15 cellular contexts compared by ENCODE assay signal in genomic region chr21:42942244-42942643, GRCh38. TPM values are rescaled to one million over a fixed set of nuclear protein-coding genes. Genes with fewer than 3 reads are reported as not detected.
DNase-seq lines count a peak whose midpoint lies in the region; ATAC-seq and TF ChIP-seq lines count a peak whose summit lies in the region.
"Had no signal": no experiment of that assay in that cellular context is flagged by ENCODE, and none has a peak within 500 bp of the region (broad histone marks: within the 10 kb centered on the region; RNA-seq: fewer than 3 reads in every experiment).

No MANE protein-coding gene starts in this region.

- H3K4me1 ChIP-seq in RWPE2 (ENCODE audit: insufficient read depth, poor library complexity, severe bottlenecking) (peaks cover 14% of the 10 kb centered on the region), foreskin keratinocyte (peaks cover 5% of the 10 kb centered on the region), spleen (peaks cover 0 to 8% (median 0%) of the 10 kb centered on the region in 6 donors)

- no peaks in the 10 kb centered on the region for H3K9me3 Mint-ChIP-seq in activated T-cell treated with anti-CD3 and anti-CD28 coated beads, Interleukin-2, amount 50 U/mL, for 24 hours

- TF ChIP-seq POLR2A in spleen (IDR thresholded peaks at IDR 0.05): no peak

- intact Hi-C loops in spleen (cut with DNase I; ENCODE audit: low total_unique reads): no loop called here

- H3K4me3 ChIP-seq in RWPE2 (ENCODE audit: severe bottlenecking) (no peak overlapping the region), spleen (no peak overlapping the region)

- H3K9me3 ChIP-seq in RWPE2 (ENCODE audit: severe bottlenecking) (peaks cover 8% of the 10 kb centered on the region), spleen (no peaks in the 10 kb centered on the region)

- H3K36me3 Mint-ChIP-seq in activated T-cell treated with anti-CD3 and anti-CD28 coated beads, Interleukin-2, amount 50 U/mL, for 24 hours (ENCODE audit: low read depth): no peaks in the 10 kb centered on the region

- H3K4me3 Mint-ChIP-seq in activated T-cell treated with anti-CD3 and anti-CD28 coated beads, Interleukin-2, amount 50 U/mL, for 24 hours: no peak overlapping the region

- H3K27me3 ChIP-seq in RWPE2 (ENCODE audit: insufficient read depth, poor library complexity, severe bottlenecking) (no peaks in the 10 kb centered on the region), foreskin keratinocyte (no peaks in the 10 kb centered on the region), spleen (replicated peaks in 1 of 7) (no peaks in the 10 kb centered on the region)

- H3K36me3 ChIP-seq in RWPE2 (ENCODE audit: low read depth): no peaks in the 10 kb centered on the region
- H3K36me3 ChIP-seq in spleen: no peaks in the 10 kb centered on the region

- peak overlapping the region; percentile 41 for H3K27ac Mint-ChIP-seq in activated T-cell treated with anti-CD3 and anti-CD28 coated beads, Interleukin-2, amount 50 U/mL, for 24 hours

- TF ChIP-seq CTCF in RWPE2 (IDR thresholded peaks at IDR 0.05; ENCODE audit: poor library complexity, severe bottlenecking): no peak
- TF ChIP-seq CTCF in foreskin keratinocyte (conservative IDR thresholded peaks at IDR 0.05): no peak
- no peak for TF ChIP-seq CTCF in spleen (IDR thresholded peaks at IDR 0.05 in 8 of 11, conservative IDR thresholded peaks at IDR 0.05 in 3 of 11)

- H3K4me1 Mint-ChIP-seq in activated T-cell treated with anti-CD3 and anti-CD28 coated beads, Interleukin-2, amount 50 U/mL, for 24 hours (ENCODE audit: low read depth): peaks cover 4% of the 10 kb centered on the region

- H3K27me3 Mint-ChIP-seq in activated T-cell treated with anti-CD3 and anti-CD28 coated beads, Interleukin-2, amount 50 U/mL, for 24 hours: no peaks in the 10 kb centered on the region

- peak overlapping the region; percentile 4 for H3K27ac ChIP-seq in RWPE2 (ENCODE audit: poor library complexity, severe bottlenecking)
- peak overlapping the region; percentile 42 for H3K27ac ChIP-seq in foreskin keratinocyte
- no peak overlapping the region for H3K27ac ChIP-seq in spleen

- no peak for ATAC-seq in RWPE2 (ENCODE audit: low read depth)
- ATAC-seq in foreskin keratinocyte: peak; percentile 49
- ATAC-seq in GM19467 (IDR thresholded peaks at IDR 0.05; ENCODE audit: unreplicated experiment): no peak
- no peak for ATAC-seq in GM18498 (IDR thresholded peaks at IDR 0.05; ENCODE audit: unreplicated experiment)
- ATAC-seq: Right ventricle myocardium inferior, SK-N-SH treated with all-trans-retinoic acid at 6 μM for 48 hours had no signal

- no peak for DNase-seq in activated T-cell treated with anti-CD3 and anti-CD28 coated beads, Interleukin-2, amount 50 U/mL, for 24 hours
- no peak for DNase-seq in activated T-cell treated with anti-CD3 and anti-CD28 coated beads for 4 hours
- DNase-seq in RWPE2 (ENCODE audit: low spot score): no peak
- peak in 1 of 2 donors; percentile 13 for DNase-seq in foreskin keratinocyte
- peak; percentile 6 for DNase-seq in spleen
- no peak for DNase-seq in GM03348 (ENCODE audit: low spot score)
- DNase-seq: C1 segment of cervical spinal cord, EL, NCI-H1436 treated with DMSO at 0.1 percent for 48 hours, NCI-H2029 treated with DMSO at 0.1 percent for 48 hours, NCI-H510A had no signal

- WGBS in spleen, 5 donors: 61 to 73% (median 66%) methylated on average over 6 of the region's 6 CpGs

RNA-seq across cellular contexts. Expression of gene ERVH48-1, which starts 16.8 kb away (rescaled TPM):
- total RNA-seq in foreskin keratinocyte (not detected in 2 replicates), spleen (not detected)
- polyA plus RNA-seq in foreskin keratinocyte (0.03 TPM in 1 of 2 replicates, not detected in the other), spleen (under 1 TPM in 1 of 3 donors, not detected in 2; 0.05 TPM)
- total RNA-seq: Right ventricle myocardium inferior had no signal

RNA-seq across cellular contexts. Expression of gene PKNOX1, which starts 32.1 kb away (rescaled TPM):
- total RNA-seq in foreskin keratinocyte (13.9 and 14.8 TPM in 2 replicates), spleen (10 to 100 TPM; 11.1 to 21.2 (median 17.3) TPM)
- polyA plus RNA-seq in foreskin keratinocyte (11.1 and 11.2 TPM in 2 replicates), spleen (10 to 100 TPM in 1 of 3 donors, 1 to 10 TPM in 2; 7.3 to 10.1 (median 8.7) TPM)

RNA-seq across cellular contexts. Expression of gene NDUFV3, which starts 49.1 kb away (rescaled TPM):
- total RNA-seq in foreskin keratinocyte: 42.3 and 45.6 TPM in 2 replicates
- polyA plus RNA-seq in foreskin keratinocyte: 30.1 and 32.8 TPM in 2 replicates
- total RNA-seq in spleen: 10 to 100 TPM; 27.2 to 38.8 (median 37.1) TPM
- polyA plus RNA-seq in spleen: 10 to 100 TPM; 12.0 to 18.7 (median 12.1) TPM

Comparison
In these comparisons a context has a peak if more than half of its experiments do, and no peak if none do; other contexts are left out.
1. H3K27ac ChIP-seq: peak in RWPE2 (single experiment) and foreskin keratinocyte (single experiment); none in spleen (0 of 8).